Comparison of ENCODE assay signal across 17 cellular contexts in genomic region chr7:134712196-134712595, GRCh38.
DNase-seq lines count a peak whose midpoint lies in the region; ATAC-seq and TF ChIP-seq lines count a peak whose summit lies in the region.
"Had no signal": no experiment of that assay in that cellular context is flagged by ENCODE, and none has a peak within 500 bp of the region (broad histone marks: within the 10 kb centered on the region; RNA-seq: fewer than 3 reads in every experiment).

No MANE protein-coding gene starts in this region.

- no peaks in the 10 kb centered on the region for H3K9me3 Mint-ChIP-seq in activated naive CD4-positive, alpha-beta T cell treated with anti-CD3 and anti-CD28 coated beads, Interleukin-2, amount 50 U/mL, for 24 hours
- H3K9me3 Mint-ChIP-seq in activated naive CD4-positive, alpha-beta T cell treated with anti-CD3 and anti-CD28 coated beads for 36 hours, result no peaks in the 10 kb centered on the region
- H3K9me3 Mint-ChIP-seq: CD4-positive, CD25-positive, alpha-beta regulatory T cell had no signal

- H3K9me3 ChIP-seq in SJSA1 (replicated peaks), result no peaks in the 10 kb centered on the region
- no peaks in the 10 kb centered on the region for H3K9me3 ChIP-seq in tibial artery

- H3K27me3 ChIP-seq in SJSA1 (replicated peaks) (no peaks in the 10 kb centered on the region), tibial artery (no peaks in the 10 kb centered on the region)

- peak overlapping the region; percentile 38 for H3K4me3 Mint-ChIP-seq in activated naive CD4-positive, alpha-beta T cell treated with anti-CD3 and anti-CD28 coated beads, Interleukin-2, amount 50 U/mL, for 24 hours
- H3K4me3 Mint-ChIP-seq in activated naive CD4-positive, alpha-beta T cell treated with anti-CD3 and anti-CD28 coated beads for 36 hours, result no peak overlapping the region
- H3K4me3 Mint-ChIP-seq: CD4-positive, CD25-positive, alpha-beta regulatory T cell had no signal

- no peak for DNase-seq in activated naive CD4-positive, alpha-beta T cell treated with anti-CD3 and anti-CD28 coated beads for 36 hours
- DNase-seq in SJSA1 (ENCODE audit: low read depth in 1 of 2, low spot score in 2 of 2), result peak; percentile 89 to 93
- DNase-seq in fibroblast of peridontal ligament (ENCODE audit: extremely low read depth), result peak; percentile 69
- no peak for DNase-seq in tibial artery
- no peak for DNase-seq in DMS53 (lab: John Stamatoyannopoulos, UW)
- DNase-seq in NOMO-1 treated with DMSO at 0.1 percent for 48 hours (lab: John Stamatoyannopoulos, UW; ENCODE audit: unreplicated experiment), result no peak
- DNase-seq: activated CD4-positive, CD25-positive, alpha-beta regulatory T cell treated with anti-CD3 and anti-CD28 coated beads, Interleukin-2, amount 50 U/mL, for 72 hours; activated CD8-positive, alpha-beta memory T cell treated with anti-CD3 and anti-CD28 coated beads, Interleukin-2, amount 50 U/mL, for 48 hours; CD4-positive, CD25-positive, alpha-beta regulatory T cell; cerebellar nuclear complex; hippocampal formation; mesendoderm; NCI-H1694 treated with DMSO at 0.1 percent for 48 hours; NK-92 treated with Interleukin-12 subunit alpha and Interleukin-12 subunit beta, amount 100 ng/mL, for 24 hours; stimulated activated naive CD8-positive, alpha-beta T cell treated with anti-CD3 and anti-CD28 coated beads, Interleukin-15, Interleukin-2, amounts not matched to agents 100 U/mL and 50 U/mL, for 24 hours had no signal

- intact Hi-C loops in activated naive CD4-positive, alpha-beta T cell treated with anti-CD3 and anti-CD28 coated beads for 36 hours (cut with micrococcal nuclease), result no loop called here
- intact Hi-C loops in tibial artery (cut with DNase I; ENCODE audit: low total_unique reads), result no loop called here

- CTCF ChIA-PET in activated naive CD4-positive, alpha-beta T cell treated with anti-CD3 and anti-CD28 coated beads for 36 hours (lab: Charles Lee), result interaction anchor here (1.5 to 1.9 kb wide), 2 partner anchors 38 to 77 kb away, joined by 3 to 4 read pairs; no protein-coding TSS in a partner anchor

- H3K4me1 ChIP-seq in SJSA1 (replicated peaks) (peaks cover 72% of the 10 kb centered on the region), tibial artery (peaks cover 0 to 54% (median 16%) of the 10 kb centered on the region in 4 donors)

- peak overlapping the region; percentile 23 for H3K4me3 ChIP-seq in SJSA1
- no peak overlapping the region for H3K4me3 ChIP-seq in tibial artery

- H3K27ac ChIP-seq in SJSA1 (peak overlapping the region; percentile 90), tibial artery (peak overlapping the region; percentile 80 to 82)

- no peak for ATAC-seq in GM18873 (IDR thresholded peaks at IDR 0.05; ENCODE audit: low FRiP score, unreplicated experiment)
- ATAC-seq: stimulated activated naive CD8-positive, alpha-beta T cell treated with anti-CD3 and anti-CD28 coated beads, Interleukin-15, Interleukin-2, amounts not matched to agents 100 U/mL and 50 U/mL, for 24 hours had no signal

- TF ChIP-seq CTCF in tibial artery (IDR thresholded peaks at IDR 0.05), result no peak

- no peaks in the 10 kb centered on the region for H3K27me3 Mint-ChIP-seq in activated naive CD4-positive, alpha-beta T cell treated with anti-CD3 and anti-CD28 coated beads, Interleukin-2, amount 50 U/mL, for 24 hours
- H3K27me3 Mint-ChIP-seq in activated naive CD4-positive, alpha-beta T cell treated with anti-CD3 and anti-CD28 coated beads for 36 hours (ENCODE audit: low read depth), result no peaks in the 10 kb centered on the region
- H3K27me3 Mint-ChIP-seq: CD4-positive, CD25-positive, alpha-beta regulatory T cell had no signal

- H3K4me1 Mint-ChIP-seq in activated naive CD4-positive, alpha-beta T cell treated with anti-CD3 and anti-CD28 coated beads, Interleukin-2, amount 50 U/mL, for 24 hours, result peaks cover 20% of the 10 kb centered on the region
- peaks cover 16% of the 10 kb centered on the region for H3K4me1 Mint-ChIP-seq in activated naive CD4-positive, alpha-beta T cell treated with anti-CD3 and anti-CD28 coated beads for 36 hours (ENCODE audit: low read depth)

- H3K36me3 Mint-ChIP-seq in activated naive CD4-positive, alpha-beta T cell treated with anti-CD3 and anti-CD28 coated beads, Interleukin-2, amount 50 U/mL, for 24 hours, result no peaks in the 10 kb centered on the region
- no peaks in the 10 kb centered on the region for H3K36me3 Mint-ChIP-seq in activated naive CD4-positive, alpha-beta T cell treated with anti-CD3 and anti-CD28 coated beads for 36 hours (ENCODE audit: low read depth)
- H3K36me3 Mint-ChIP-seq: CD4-positive, CD25-positive, alpha-beta regulatory T cell had no signal

- H3K27ac Mint-ChIP-seq in activated naive CD4-positive, alpha-beta T cell treated with anti-CD3 and anti-CD28 coated beads, Interleukin-2, amount 50 U/mL, for 24 hours, result no peak overlapping the region
- no peak overlapping the region for H3K27ac Mint-ChIP-seq in activated naive CD4-positive, alpha-beta T cell treated with anti-CD3 and anti-CD28 coated beads for 36 hours

- peaks cover 36% of the 10 kb centered on the region for H3K36me3 ChIP-seq in SJSA1
- H3K36me3 ChIP-seq in tibial artery, result no peaks in the 10 kb centered on the region

Comparison
In these comparisons a context has a peak if more than half of its experiments do, and no peak if none do; other contexts are left out.
1. DNase-seq: peak in SJSA1 (2 of 2) and fibroblast of peridontal ligament (single experiment); none in activated naive CD4-positive, alpha-beta T cell treated with anti-CD3 and anti-CD28 coated beads for 36 hours (single experiment), tibial artery (0 of 2), DMS53 (single experiment) and NOMO-1 treated with DMSO at 0.1 percent for 48 hours (single experiment).